ENCODE assay signal across 10 cellular contexts in genomic region chr12:77060136-77060882, GRCh38.
DNase-seq lines count a peak whose midpoint lies in the region; ATAC-seq and TF ChIP-seq lines count a peak whose summit lies in the region.
"Had no signal": no experiment of that assay in that cellular context is flagged by ENCODE, and none has a peak within 500 bp of the region (broad histone marks: within the 10 kb centered on the region; RNA-seq: fewer than 3 reads in every experiment).

No MANE protein-coding gene starts in this region.

- peaks cover 4% of the 10 kb centered on the region; the same call in 1 of the 2 replicates for H4K20me1 ChIP-seq in OCI-LY3 (ENCODE audit: insufficient read depth, low read length)

- H3K9ac ChIP-seq in OCI-LY3 (ENCODE audit: low read length), result peak overlapping the region; percentile 23; the same call in 1 of the 2 replicates

- no peaks in the 10 kb centered on the region for H3K79me2 ChIP-seq in OCI-LY3 (ENCODE audit: low read length)

- DNase-seq in CD1c-positive myeloid dendritic cell (ENCODE audit: extremely low spot score), result peak; percentile 78
- DNase-seq in ecto neural progenitor cell (ENCODE audit: low spot score), result no peak
- no peak for DNase-seq in stimulated activated CD8-positive, alpha-beta memory T cell treated with anti-CD3 and anti-CD28 coated beads, Interleukin-4, amount 100 ng/mL, for 48 hours
- no peak for DNase-seq in T1000 (lab: John Stamatoyannopoulos, UW)
- no peak for DNase-seq in NCI-H2227 (lab: John Stamatoyannopoulos, UW; ENCODE audit: unreplicated experiment)
- DNase-seq: CD4-positive, alpha-beta memory T cell; colonic mucosa had no signal

- TF ChIP-seq CTCF in OCI-LY3 (IDR thresholded peaks at IDR 0.05; ENCODE audit: low read depth, low read length), result no peak

- peaks cover 9% of the 10 kb centered on the region for H3K27me3 ChIP-seq in OCI-LY3 (ENCODE audit: low read depth, low read length)
- H3K27me3 ChIP-seq: colonic mucosa had no signal

- no peak overlapping the region for H2AFZ ChIP-seq in OCI-LY3 (ENCODE audit: low read depth, low read length)

- peaks cover 29% of the 10 kb centered on the region for H3K4me1 ChIP-seq in OCI-LY3 (ENCODE audit: low read length)
- H3K4me1 ChIP-seq: colonic mucosa had no signal

- H3K36me3 ChIP-seq in OCI-LY3 (replicated peaks; ENCODE audit: low read depth, low read length), result peaks cover 13% of the 10 kb centered on the region
- H3K36me3 ChIP-seq: colonic mucosa had no signal

- peak overlapping the region; percentile 47 for H3K27ac ChIP-seq in OCI-LY3 (ENCODE audit: low read length)
- H3K27ac ChIP-seq: colonic mucosa had no signal

- no peaks in the 10 kb centered on the region for H3K9me3 ChIP-seq in OCI-LY3 (ENCODE audit: insufficient read depth, low read length)
- H3K9me3 ChIP-seq: colonic mucosa had no signal

- ATAC-seq in GM19351 (IDR thresholded peaks at IDR 0.05; ENCODE audit: unreplicated experiment) (peak; percentile 59), HG03045 (IDR thresholded peaks at IDR 0.05; ENCODE audit: unreplicated experiment) (peak; percentile 66)

- H3K4me3 ChIP-seq in OCI-LY3 (ENCODE audit: low read length), result peak overlapping the region; percentile 51
- H3K4me3 ChIP-seq: colonic mucosa had no signal

- peak overlapping the region; percentile 91 for H3K4me2 ChIP-seq in OCI-LY3 (ENCODE audit: low read length)
